In genomic region chr17:6269474-6269873, GRCh38 we compare ENCODE assay signal across 9 cellular contexts.
DNase-seq lines count a peak whose midpoint lies in the region; ATAC-seq lines count a peak whose summit lies in the region.
"Had no signal": no experiment of that assay in that cellular context is flagged by ENCODE, and none has a peak within 500 bp of the region (broad histone marks: within the 10 kb centered on the region; RNA-seq: fewer than 3 reads in every experiment).

No MANE protein-coding gene starts in this region.

- no peaks in the 10 kb centered on the region for H3K36me3 Mint-ChIP-seq in activated CD8-positive, alpha-beta T cell treated with anti-CD3 and anti-CD28 coated beads, Interleukin-2, amount 10 ng/mL, durations not matched to agents 7 days and 5 days (ENCODE audit: low read depth)

- no peaks in the 10 kb centered on the region for H3K9me3 Mint-ChIP-seq in activated CD8-positive, alpha-beta T cell treated with anti-CD3 and anti-CD28 coated beads, Interleukin-2, amount 10 ng/mL, durations not matched to agents 7 days and 5 days (ENCODE audit: insufficient read depth)

- POLR2A ChIA-PET in activated CD8-positive, alpha-beta T cell treated with anti-CD3 and anti-CD28 coated beads, Interleukin-2, amount 10 ng/mL, durations not matched to agents 7 days and 5 days (lab: Charles Lee) = no interaction called here

- no peaks in the 10 kb centered on the region for H3K4me1 Mint-ChIP-seq in activated CD8-positive, alpha-beta T cell treated with anti-CD3 and anti-CD28 coated beads, Interleukin-2, amount 10 ng/mL, durations not matched to agents 7 days and 5 days (ENCODE audit: low read depth)

- in situ Hi-C loops in Caki2 (cut with HindIII; ENCODE audit: low pct_unique_long_range_greater_than_20kb, low sequenced_read_pairs) = no loop called here

- CTCF ChIA-PET in activated CD8-positive, alpha-beta T cell treated with anti-CD3 and anti-CD28 coated beads, Interleukin-2, amount 10 ng/mL, durations not matched to agents 7 days and 5 days (lab: Charles Lee) = no interaction called here

- H3K27ac Mint-ChIP-seq in activated CD8-positive, alpha-beta T cell treated with anti-CD3 and anti-CD28 coated beads, Interleukin-2, amount 10 ng/mL, durations not matched to agents 7 days and 5 days = no peak overlapping the region

- no peak overlapping the region for H3K4me3 Mint-ChIP-seq in activated CD8-positive, alpha-beta T cell treated with anti-CD3 and anti-CD28 coated beads, Interleukin-2, amount 10 ng/mL, durations not matched to agents 7 days and 5 days

- DNase-seq in Caki2 (ENCODE audit: low read depth) (peak; percentile 20), HPDE6-E6E7 (ENCODE audit: extremely low spot score) (peak; percentile 36), kidney glomerular epithelial cell (lab: John Stamatoyannopoulos, UW) (peak; percentile 8), NCI-H1417 (lab: John Stamatoyannopoulos, UW) (no peak), NCI-H748 treated with DMSO at 0.1 percent for 48 hours (lab: John Stamatoyannopoulos, UW) (no peak)
- DNase-seq in activated CD8-positive, alpha-beta T cell treated with anti-CD3 and anti-CD28 coated beads, Interleukin-2, amount 10 ng/mL, durations not matched to agents 7 days and 5 days = peak; percentile 61
- DNase-seq: NCI-H1436 treated with DMSO at 0.1 percent for 48 hours had no signal

- H3K27me3 Mint-ChIP-seq in activated CD8-positive, alpha-beta T cell treated with anti-CD3 and anti-CD28 coated beads, Interleukin-2, amount 10 ng/mL, durations not matched to agents 7 days and 5 days (ENCODE audit: low read depth) = no peaks in the 10 kb centered on the region

- no peak for ATAC-seq in activated CD8-positive, alpha-beta T cell treated with anti-CD3 and anti-CD28 coated beads, Interleukin-2, amount 10 ng/mL, durations not matched to agents 7 days and 5 days
- no peak for ATAC-seq in HG03097 (IDR thresholded peaks at IDR 0.05; ENCODE audit: low FRiP score, unreplicated experiment)
- no peak for ATAC-seq in HG02973 (IDR thresholded peaks at IDR 0.05; ENCODE audit: unreplicated experiment)

Comparison
In these comparisons a context has a peak if more than half of its experiments do, and no peak if none do; other contexts are left out.
1. DNase-seq: peak in Caki2 (single experiment), HPDE6-E6E7 (single experiment), activated CD8-positive, alpha-beta T cell treated with anti-CD3 and anti-CD28 coated beads, Interleukin-2, amount 10 ng/mL, durations not matched to agents 7 days and 5 days (single experiment) and kidney glomerular epithelial cell (single experiment); none in NCI-H1417 (0 of 3) and NCI-H748 treated with DMSO at 0.1 percent for 48 hours (single experiment).